23 cellular contexts compared by ENCODE assay signal in genomic region chrX:19882066-19882775, GRCh38. TPM values are rescaled to one million over a fixed set of nuclear protein-coding genes. Genes with fewer than 3 reads are reported as not detected.
DNase-seq lines count a peak whose midpoint lies in the region; ATAC-seq, FAIRE-seq and TF ChIP-seq lines count a peak whose summit lies in the region.
"Had no signal": no experiment of that assay in that cellular context is flagged by ENCODE, and none has a peak within 500 bp of the region (broad histone marks: within the 10 kb centered on the region; RNA-seq: fewer than 3 reads in every experiment).

No MANE protein-coding gene starts in this region.

- H3K9me3 ChIP-seq in endothelial cell of umbilical vein (replicated peaks; ENCODE audit: control insufficient read depth, insufficient read depth, low read length) = no peaks in the 10 kb centered on the region
- no peaks in the 10 kb centered on the region for H3K9me3 ChIP-seq in smooth muscle cell (replicated peaks; ENCODE audit: low read depth)
- H3K9me3 ChIP-seq: SJCRH30, testis had no signal

- DNase-seq in ELR (ENCODE audit: low read depth) = peak; percentile 17
- DNase-seq in RCC 7860 (ENCODE audit: low spot score) = peak; percentile 6
- DNase-seq in endothelial cell of umbilical vein (ENCODE audit: low read depth, low spot score) = no peak
- DNase-seq in smooth muscle cell (lab: John Stamatoyannopoulos, UW; ENCODE audit: unreplicated experiment) = no peak
- no peak for DNase-seq in HEK293T (ENCODE audit: extremely low spot score)
- DNase-seq in activated CD4-positive, alpha-beta T cell treated with anti-CD3 and anti-CD28 coated beads, Interleukin-2, amount 10 ng/mL, durations not matched to agents 24 days and 14 days = no peak
- no peak for DNase-seq in pons (ENCODE audit: low spot score)
- DNase-seq: activated CD4-positive, alpha-beta T cell treated with anti-CD3 and anti-CD28 coated beads for 36 hours; activated CD8-positive, alpha-beta memory T cell treated with anti-CD3 and anti-CD28 coated beads, Interleukin-2, amount 10 ng/mL, durations not matched to agents 7 days and 5 days; activated effector memory CD4-positive, alpha-beta T cell treated with Interleukin-2 at 50 U/mL for 16 hours; H7; Kasumi-1; NCI-H1105 treated with DMSO at 0.1 percent for 48 hours; NCI-H524 treated with DMSO at 0.1 percent for 48 hours; OCI-M1; SJCRH30; small intestine; T1000; testis had no signal

- no peaks in the 10 kb centered on the region for H3F3A ChIP-seq in smooth muscle cell (ENCODE audit: low read depth)

- H2AFZ ChIP-seq in endothelial cell of umbilical vein (ENCODE audit: low read depth, low read length) (no peak overlapping the region), smooth muscle cell (ENCODE audit: low read depth) (no peak overlapping the region)
- H2AFZ ChIP-seq: parathyroid adenoma had no signal

- H3K27ac ChIP-seq in endothelial cell of umbilical vein (ENCODE audit: insufficient read depth, low read depth, low read length) (no peak overlapping the region), smooth muscle cell (ENCODE audit: low read depth) (peak overlapping the region; percentile 80)
- H3K27ac ChIP-seq: cardiac muscle cell, parathyroid adenoma, SJCRH30, testis had no signal

- H3K36me3 ChIP-seq in endothelial cell of umbilical vein (ENCODE audit: control insufficient read depth in 2 of 2, extremely low read depth in 1 of 2, insufficient read depth in 2 of 2, low read length in 2 of 2) (no peaks in the 10 kb centered on the region), smooth muscle cell (ENCODE audit: low read depth) (no peaks in the 10 kb centered on the region)
- H3K36me3 ChIP-seq: cardiac muscle cell had no signal

- H3K4me3 ChIP-seq in endothelial cell of umbilical vein (replicated peaks in 1 of 3; ENCODE audit: insufficient read depth in 1 of 3, low read depth in 1 of 3, low read length in 3 of 3) (no peak overlapping the region), smooth muscle cell (no peak overlapping the region)
- H3K4me3 ChIP-seq: cardiac muscle cell, SJCRH30, testis had no signal

- dilution Hi-C loops in endothelial cell of umbilical vein (cut with MboI; ENCODE audit: extremely low pct_ligation_motif_present, low sequenced_read_pairs) = no loop called here

- CTCF ChIA-PET in endothelial cell of umbilical vein (lab: Charles Lee) (interaction anchor here (1.5 kb wide), 1 partner anchor 289 kb away, joined by 3 read pairs; no protein-coding TSS in a partner anchor), HEK293T (lab: Yijun Ruan, JAX) (no interaction called here)

- H3K4me1 Mint-ChIP-seq in activated CD4-positive, alpha-beta T cell treated with anti-CD3 and anti-CD28 coated beads, Interleukin-2, amount 10 ng/mL, durations not matched to agents 24 days and 14 days = peaks cover 41% of the 10 kb centered on the region

- H3K27ac Mint-ChIP-seq in activated CD4-positive, alpha-beta T cell treated with anti-CD3 and anti-CD28 coated beads, Interleukin-2, amount 10 ng/mL, durations not matched to agents 24 days and 14 days = no peak overlapping the region
- H3K27ac Mint-ChIP-seq: activated CD4-positive, alpha-beta T cell treated with anti-CD3 and anti-CD28 coated beads for 36 hours; activated CD8-positive, alpha-beta memory T cell treated with anti-CD3 and anti-CD28 coated beads, Interleukin-2, amount 10 ng/mL, durations not matched to agents 7 days and 5 days had no signal

- H3K9me3 Mint-ChIP-seq in activated CD4-positive, alpha-beta T cell treated with anti-CD3 and anti-CD28 coated beads, Interleukin-2, amount 10 ng/mL, durations not matched to agents 24 days and 14 days = no peaks in the 10 kb centered on the region

- H3K9me1 ChIP-seq in endothelial cell of umbilical vein (replicated peaks; ENCODE audit: control insufficient read depth, extremely low read depth, insufficient read depth, low read length) = no peaks in the 10 kb centered on the region

- H3K79me2 ChIP-seq in endothelial cell of umbilical vein (ENCODE audit: control insufficient read depth, insufficient read depth, low read length) = no peaks in the 10 kb centered on the region
- peaks cover 35% of the 10 kb centered on the region for H3K79me2 ChIP-seq in smooth muscle cell (ENCODE audit: low read depth)
- H3K79me2 ChIP-seq: parathyroid adenoma had no signal

- no peaks in the 10 kb centered on the region for H3K27me3 Mint-ChIP-seq in activated CD4-positive, alpha-beta T cell treated with anti-CD3 and anti-CD28 coated beads, Interleukin-2, amount 10 ng/mL, durations not matched to agents 24 days and 14 days
- H3K27me3 Mint-ChIP-seq: activated CD4-positive, alpha-beta T cell treated with anti-CD3 and anti-CD28 coated beads for 36 hours; activated CD8-positive, alpha-beta memory T cell treated with anti-CD3 and anti-CD28 coated beads, Interleukin-2, amount 10 ng/mL, durations not matched to agents 7 days and 5 days had no signal

- ATAC-seq in HG03460 (IDR thresholded peaks at IDR 0.05; ENCODE audit: unreplicated experiment) = no peak
- ATAC-seq: activated CD4-positive, alpha-beta T cell treated with anti-CD3 and anti-CD28 coated beads for 36 hours; activated CD8-positive, alpha-beta memory T cell treated with anti-CD3 and anti-CD28 coated beads, Interleukin-2, amount 10 ng/mL, durations not matched to agents 7 days and 5 days; esophagus mucosa had no signal

- TF ChIP-seq CTCF in endothelial cell of umbilical vein (IDR thresholded peaks at IDR 0.05; ENCODE audit: extremely low read depth in 1 of 2, insufficient read depth in 1 of 2, low read depth in 1 of 2, low read length in 2 of 2) (no peak), smooth muscle cell (IDR thresholded peaks at IDR 0.05; ENCODE audit: borderline replicate concordance, insufficient read depth, poor library complexity, severe bottlenecking) (no peak)

- H3K27me3 ChIP-seq in endothelial cell of umbilical vein (ENCODE audit: control insufficient read depth in 2 of 2, insufficient read depth in 2 of 2, low read length in 2 of 2) (no peaks in the 10 kb centered on the region), smooth muscle cell (ENCODE audit: low read depth) (no peaks in the 10 kb centered on the region)
- H3K27me3 ChIP-seq: cardiac muscle cell, SJCRH30, testis had no signal

- POLR2A ChIA-PET in endothelial cell of umbilical vein (lab: Charles Lee) (no interaction called here), HEK293T (lab: Yijun Ruan, JAX) (no interaction called here)

- H3K36me3 Mint-ChIP-seq in activated CD4-positive, alpha-beta T cell treated with anti-CD3 and anti-CD28 coated beads, Interleukin-2, amount 10 ng/mL, durations not matched to agents 24 days and 14 days (ENCODE audit: low read depth) = peaks cover 21% of the 10 kb centered on the region

- no peak overlapping the region for H3K4me2 ChIP-seq in endothelial cell of umbilical vein (ENCODE audit: insufficient read depth, low read length)
- peak overlapping the region; percentile 33 for H3K4me2 ChIP-seq in smooth muscle cell

- 45% methylated on average over 8 of the region's 8 CpGs for WGBS in smooth muscle cell (ENCODE audit: low lambda C conversion rate)

- BruUV-seq in endothelial cell of umbilical vein (replicated peaks; lab: Mats Ljungman, UMichigan) = no TSS peak

- no peak for FAIRE-seq in RCC 7860 (lab: Jason Lieb, UNC)
- peak; percentile 37 for FAIRE-seq in endothelial cell of umbilical vein (lab: Jason Lieb, UNC)
- FAIRE-seq: small intestine had no signal

- H3K9ac ChIP-seq in endothelial cell of umbilical vein (replicated peaks; ENCODE audit: extremely low read depth, insufficient read depth, low read length) = no peak overlapping the region
- H3K9ac ChIP-seq in smooth muscle cell (ENCODE audit: low read depth) = peak overlapping the region; percentile 59
- H3K9ac ChIP-seq: parathyroid adenoma had no signal

- TF ChIP-seq POLR2A in endothelial cell of umbilical vein (IDR thresholded peaks at IDR 0.05; ENCODE audit: low read depth, low read length) = no peak

- peaks cover 3% of the 10 kb centered on the region for H3K4me1 ChIP-seq in endothelial cell of umbilical vein (ENCODE audit: control insufficient read depth, extremely low read depth, insufficient read depth, low read length)
- H3K4me1 ChIP-seq in smooth muscle cell (ENCODE audit: low read depth) = no peaks in the 10 kb centered on the region
- H3K4me1 ChIP-seq: parathyroid adenoma, SJCRH30, testis had no signal

- H4K20me1 ChIP-seq in endothelial cell of umbilical vein (replicated peaks; ENCODE audit: control insufficient read depth, extremely low read depth, insufficient read depth, low read length) (no peaks in the 10 kb centered on the region), smooth muscle cell (ENCODE audit: low read depth) (peaks cover 16% of the 10 kb centered on the region)

- no peak overlapping the region for H3K4me3 Mint-ChIP-seq in activated CD4-positive, alpha-beta T cell treated with anti-CD3 and anti-CD28 coated beads, Interleukin-2, amount 10 ng/mL, durations not matched to agents 24 days and 14 days
- H3K4me3 Mint-ChIP-seq: activated CD4-positive, alpha-beta T cell treated with anti-CD3 and anti-CD28 coated beads for 36 hours; activated CD8-positive, alpha-beta memory T cell treated with anti-CD3 and anti-CD28 coated beads, Interleukin-2, amount 10 ng/mL, durations not matched to agents 7 days and 5 days had no signal

- intact Hi-C loops in endothelial cell of umbilical vein (cut with micrococcal nuclease) = no loop called here
- intact Hi-C loops in activated CD4-positive, alpha-beta T cell treated with anti-CD3 and anti-CD28 coated beads, Interleukin-2, amount 10 ng/mL, durations not matched to agents 24 days and 14 days (cut with micrococcal nuclease) = no loop called here

TF ChIP-seq in HEK293T, 16 proteins besides CTCF, POLR2A, EP300 and RAD21:
- TF ChIP-seq BHLHE40 (IDR thresholded peaks at IDR 0.05; ENCODE audit: borderline replicate concordance) = no peak
- no peak for TF ChIP-seq NFRKB (IDR thresholded peaks at IDR 0.05)
TF ChIP-seq in HEK293T: peak in this region for 0.

RNA-seq across cellular contexts. Expression of gene SH3KBP1, which starts 5.2 kb away (rescaled TPM):
- total RNA-seq in endothelial cell of umbilical vein = 17.2 and 18.4 TPM in 2 replicates
- polyA plus RNA-seq in endothelial cell of umbilical vein = 4.0 and 5.3 TPM in 2 replicates
- 7.5 and 11.8 TPM in 2 replicates for polyA plus RNA-seq in endothelial cell of umbilical vein (2011; cell fraction: cytosol; rRNA removed)
- 7.3 and 11.3 TPM in 2 replicates for polyA plus RNA-seq in endothelial cell of umbilical vein (2011; cell fraction: nucleus; rRNA removed)
- polyA plus RNA-seq in endothelial cell of umbilical vein (2012) = 24.7 and 32.0 TPM in 2 replicates
- polyA minus RNA-seq in endothelial cell of umbilical vein = 12.9 and 16.7 TPM in 2 replicates
- polyA minus RNA-seq in endothelial cell of umbilical vein (2011; cell fraction: cytosol; rRNA and poly(A)+ RNA removed) = 18.1 TPM
- 7.6 and 9.5 TPM in 2 replicates for polyA minus RNA-seq in endothelial cell of umbilical vein (2011; cell fraction: nucleus; rRNA and poly(A)+ RNA removed)
- 69.7 and 76.8 TPM in 2 replicates for total RNA-seq in smooth muscle cell
- polyA plus RNA-seq in smooth muscle cell = 68.0 and 77.3 TPM in 2 replicates
- 58.4 and 60.6 TPM in 2 replicates for total RNA-seq in activated CD4-positive, alpha-beta T cell treated with anti-CD3 and anti-CD28 coated beads, Interleukin-2, amount 10 ng/mL, durations not matched to agents 24 days and 14 days

Comparison
In these comparisons a context has a peak if more than half of its experiments do, and no peak if none do; other contexts are left out.
1. DNase-seq: peak in ELR (single experiment) and RCC 7860 (single experiment); none in endothelial cell of umbilical vein (single experiment), smooth muscle cell (single experiment), HEK293T (single experiment), activated CD4-positive, alpha-beta T cell treated with anti-CD3 and anti-CD28 coated beads, Interleukin-2, amount 10 ng/mL, durations not matched to agents 24 days and 14 days (single experiment) and pons (single experiment).